In the genomic region with DNA sequence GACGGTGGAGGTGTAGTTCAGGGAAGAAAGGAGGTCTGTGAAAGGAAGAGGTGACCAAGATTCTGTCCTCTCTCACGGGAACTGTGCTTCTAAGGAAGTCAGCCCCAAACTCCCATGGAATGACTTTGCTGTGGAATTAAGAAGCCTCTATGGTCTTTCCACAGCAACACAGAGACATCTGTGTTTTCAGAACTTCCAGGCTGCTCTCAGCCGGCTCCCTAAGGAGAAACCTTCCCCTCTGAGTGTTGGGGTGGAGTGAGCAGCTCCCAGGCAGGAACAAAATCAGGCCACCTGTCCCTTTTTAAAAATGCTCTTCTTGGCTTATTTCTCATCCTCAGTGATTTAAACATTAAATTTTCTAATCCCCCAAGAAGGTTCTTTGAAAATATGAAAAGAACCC, we compare ENCODE assay signal across 19 cellular contexts.
"Had no signal": no experiment of that assay in that cellular context is flagged by ENCODE, and none has a peak within 500 bp of the region (broad histone marks: within the 10 kb centered on the region; RNA-seq: fewer than 3 reads in every experiment).

No MANE protein-coding gene starts in this region.

- H3K27ac ChIP-seq: colonic mucosa, epithelial cell of prostate, foreskin keratinocyte, gastroesophageal sphincter, neural progenitor cell, parathyroid adenoma, right lobe of liver, thyroid gland, vagina had no signal

- H3K4me3 ChIP-seq: colonic mucosa, gastroesophageal sphincter, neural progenitor cell, right lobe of liver, thyroid gland, vagina had no signal

- H3K27me3 ChIP-seq: colonic mucosa, foreskin keratinocyte, gastroesophageal sphincter, neural progenitor cell, right lobe of liver, thyroid gland, vagina had no signal

- H3K4me1 ChIP-seq: colonic mucosa, gastroesophageal sphincter, neural progenitor cell, parathyroid adenoma, right lobe of liver, thyroid gland had no signal

- DNase-seq: colonic mucosa; effector CD8-positive, alpha-beta T cell; endodermal cell; foreskin keratinocyte; mesenchymal stem cell; midbrain; naive thymus-derived CD4-positive, alpha-beta T cell; right lobe of liver; small intestine; stimulated activated CD4-positive, alpha-beta T cell treated with anti-CD3 and anti-CD28 coated beads, Interleukin-2, amount 100 ng/mL, for 48 hours; stimulated activated naive CD4-positive, alpha-beta T cell; stimulated activated naive CD8-positive, alpha-beta T cell treated with anti-CD3 and anti-CD28 coated beads, Interleukin-15, amount 100 ng/mL, for 72 hours; thyroid gland; trophoblast cell had no signal

- H3K9me3 ChIP-seq: colonic mucosa, thyroid gland had no signal

- H3K36me3 ChIP-seq: colonic mucosa, gastroesophageal sphincter, neural progenitor cell, right lobe of liver, thyroid gland, vagina had no signal
